14 cellular contexts compared by ENCODE assay signal in genomic region chr7:100170111-100170897, GRCh38. TPM values are rescaled to one million over a fixed set of nuclear protein-coding genes. Genes with fewer than 3 reads are reported as not detected.
DNase-seq lines count a peak whose midpoint lies in the region; ATAC-seq, FAIRE-seq and TF ChIP-seq lines count a peak whose summit lies in the region.
"Had no signal": no experiment of that assay in that cellular context is flagged by ENCODE, and none has a peak within 500 bp of the region (broad histone marks: within the 10 kb centered on the region; RNA-seq: fewer than 3 reads in every experiment).

No MANE protein-coding gene starts in this region.

- peaks cover 19% of the 10 kb centered on the region for H3K4me1 Mint-ChIP-seq in MCF 10A (ENCODE audit: insufficient read depth, unreplicated experiment)
- peaks cover 59% of the 10 kb centered on the region for H3K4me1 Mint-ChIP-seq in activated CD8-positive, alpha-beta T cell treated with anti-CD3 and anti-CD28 coated beads, Interleukin-2, amount 10 ng/mL, durations not matched to agents 7 days and 5 days (ENCODE audit: low read depth)
- peaks cover 33% of the 10 kb centered on the region for H3K4me1 Mint-ChIP-seq in memory B cell

- no peaks in the 10 kb centered on the region for H3K79me2 ChIP-seq in mammary epithelial cell (ENCODE audit: insufficient read depth, low read length)

- H3K4me3 Mint-ChIP-seq in MCF 10A (ENCODE audit: unreplicated experiment) (peak overlapping the region; percentile 38), memory B cell (peak overlapping the region; percentile 80)
- peak overlapping the region; percentile 30 for H3K4me3 Mint-ChIP-seq in activated CD8-positive, alpha-beta T cell treated with anti-CD3 and anti-CD28 coated beads, Interleukin-2, amount 10 ng/mL, durations not matched to agents 7 days and 5 days

- H3K36me3 Mint-ChIP-seq in MCF 10A (ENCODE audit: insufficient read depth, unreplicated experiment) (no peaks in the 10 kb centered on the region), memory B cell (peaks cover 4% of the 10 kb centered on the region)
- H3K36me3 Mint-ChIP-seq in activated CD8-positive, alpha-beta T cell treated with anti-CD3 and anti-CD28 coated beads, Interleukin-2, amount 10 ng/mL, durations not matched to agents 7 days and 5 days (ENCODE audit: low read depth): peaks cover 3% of the 10 kb centered on the region

- peaks cover 10% of the 10 kb centered on the region for H3K4me1 ChIP-seq in mammary epithelial cell (ENCODE audit: insufficient read depth, low read length)
- H3K4me1 ChIP-seq: colonic mucosa had no signal

- H3K4me3 ChIP-seq in mammary epithelial cell (replicated peaks in 1 of 3; ENCODE audit: insufficient read depth in 1 of 3, low read depth in 2 of 3, low read length in 3 of 3): no peak overlapping the region

- no peak overlapping the region for H3K9ac ChIP-seq in mammary epithelial cell (ENCODE audit: insufficient read depth, low read length)

- FAIRE-seq in urothelium cell line (lab: Jason Lieb, UNC): no peak
- FAIRE-seq: G401.6 had no signal

- H3K9me3 Mint-ChIP-seq in MCF 10A (ENCODE audit: unreplicated experiment): no peaks in the 10 kb centered on the region
- no peaks in the 10 kb centered on the region for H3K9me3 Mint-ChIP-seq in activated CD8-positive, alpha-beta T cell treated with anti-CD3 and anti-CD28 coated beads, Interleukin-2, amount 10 ng/mL, durations not matched to agents 7 days and 5 days (ENCODE audit: insufficient read depth)
- no peaks in the 10 kb centered on the region for H3K9me3 Mint-ChIP-seq in memory B cell

- dilution Hi-C loops in mammary epithelial cell (cut with HindIII; ENCODE audit: low sequenced_read_pairs): no loop called here

- CTCF ChIA-PET in MCF 10A (lab: Yijun Ruan, JAX): no interaction called here
- CTCF ChIA-PET in mammary epithelial cell (lab: Charles Lee; ENCODE audit: low non-redundant PET): no interaction called here
- CTCF ChIA-PET in activated CD8-positive, alpha-beta T cell treated with anti-CD3 and anti-CD28 coated beads, Interleukin-2, amount 10 ng/mL, durations not matched to agents 7 days and 5 days (lab: Charles Lee): interaction anchor here (1.3 kb wide), 1 partner anchor 39 kb away, joined by 3 read pairs; no protein-coding TSS in a partner anchor

- TF ChIP-seq CTCF in MCF 10A (IDR thresholded peaks at IDR 0.05; ENCODE audit: unreplicated experiment) (no peak), mammary epithelial cell (conservative IDR thresholded peaks at IDR 0.05 in 1 of 2, IDR thresholded peaks at IDR 0.05 in 1 of 2; ENCODE audit: extremely low read depth in 1 of 2, insufficient read depth in 1 of 2, low read depth in 1 of 2, low read length in 2 of 2) (no peak)

- BruUV-seq in MCF 10A (replicated peaks; lab: Mats Ljungman, UMichigan): no TSS peak
- no TSS peak for BruUV-seq in mammary epithelial cell (replicated peaks; lab: Mats Ljungman, UMichigan)

- H3K27ac Mint-ChIP-seq in MCF 10A (ENCODE audit: low read depth, unreplicated experiment): no peak overlapping the region
- peak overlapping the region; percentile 51 for H3K27ac Mint-ChIP-seq in activated CD8-positive, alpha-beta T cell treated with anti-CD3 and anti-CD28 coated beads, Interleukin-2, amount 10 ng/mL, durations not matched to agents 7 days and 5 days
- peak overlapping the region; percentile 23 for H3K27ac Mint-ChIP-seq in memory B cell

- H4K20me1 ChIP-seq in mammary epithelial cell (ENCODE audit: insufficient read depth, low read length): no peaks in the 10 kb centered on the region

- no peaks in the 10 kb centered on the region for H3K27me3 ChIP-seq in mammary epithelial cell (ENCODE audit: insufficient read depth, low read length)

- H3K36me3 ChIP-seq in mammary epithelial cell (ENCODE audit: insufficient read depth, low read length): no peaks in the 10 kb centered on the region
- H3K36me3 ChIP-seq: colonic mucosa had no signal

- no peaks in the 10 kb centered on the region for H3K9me3 ChIP-seq in mammary epithelial cell (replicated peaks; ENCODE audit: insufficient read depth, low read length)
- H3K9me3 ChIP-seq: colonic mucosa had no signal

- H3K27ac ChIP-seq in mammary epithelial cell (ENCODE audit: insufficient read depth, low read depth, low read length): no peak overlapping the region
- H3K27ac ChIP-seq: colonic mucosa, WERI-Rb-1 had no signal

- WGBS in mammary epithelial cell (ENCODE audit: low coverage, missing lambda C conversion rate): 93% methylated on average over 9 of the region's 11 CpGs

- DNase-seq in MCF 10A (ENCODE audit: unreplicated experiment) (no peak), mammary epithelial cell (no peak), memory B cell (ENCODE audit: low spot score in 2 of 2) (no peak), urothelium cell line (ENCODE audit: low spot score) (peak; percentile 6), NCI-H2029 treated with DMSO at 0.1 percent for 48 hours (lab: John Stamatoyannopoulos, UW) (no peak), NCI-H2107 treated with DMSO at 0.1 percent for 48 hours (lab: John Stamatoyannopoulos, UW; ENCODE audit: unreplicated experiment) (no peak), dermis blood vessel endothelial cell (no peak)
- DNase-seq in activated CD8-positive, alpha-beta T cell treated with anti-CD3 and anti-CD28 coated beads, Interleukin-2, amount 10 ng/mL, durations not matched to agents 7 days and 5 days: no peak
- DNase-seq: colonic mucosa, NCI-H1092 treated with DMSO at 0.1 percent for 48 hours, NCI-H526 treated with DMSO at 0.1 percent for 48 hours, SHP77, WERI-Rb-1 had no signal

- H2AFZ ChIP-seq in mammary epithelial cell (ENCODE audit: low read depth, low read length): no peak overlapping the region

- intact Hi-C loops in MCF 10A (cut with micrococcal nuclease) (no loop called here), mammary epithelial cell (cut with micrococcal nuclease) (no loop called here)

- H3K4me2 ChIP-seq in mammary epithelial cell (ENCODE audit: insufficient read depth, low read depth, low read length): no peak overlapping the region

- POLR2A ChIA-PET in MCF 10A (lab: Yijun Ruan, JAX): no interaction called here
- POLR2A ChIA-PET in activated CD8-positive, alpha-beta T cell treated with anti-CD3 and anti-CD28 coated beads, Interleukin-2, amount 10 ng/mL, durations not matched to agents 7 days and 5 days (lab: Charles Lee): interaction anchor here (0.9 to 1.3 kb wide), 2 partner anchors 8 to 22 kb away, joined by 3 to 4 read pairs; partner anchors contain the start of gene LAMTOR4

- no peak for ATAC-seq in activated CD8-positive, alpha-beta T cell treated with anti-CD3 and anti-CD28 coated beads, Interleukin-2, amount 10 ng/mL, durations not matched to agents 7 days and 5 days
- ATAC-seq in memory B cell (ENCODE audit: low read depth): no peak

- peaks cover 42% of the 10 kb centered on the region for H3K27me3 Mint-ChIP-seq in MCF 10A (ENCODE audit: insufficient read depth, unreplicated experiment)
- peaks cover 22% of the 10 kb centered on the region for H3K27me3 Mint-ChIP-seq in activated CD8-positive, alpha-beta T cell treated with anti-CD3 and anti-CD28 coated beads, Interleukin-2, amount 10 ng/mL, durations not matched to agents 7 days and 5 days (ENCODE audit: low read depth)
- peaks cover 30% of the 10 kb centered on the region for H3K27me3 Mint-ChIP-seq in memory B cell

- in situ Hi-C loops in mammary epithelial cell (cut with MboI; ENCODE audit: low sequenced_read_pairs in 2 of 2): no loop called here

RNA-seq across cellular contexts. Expression of gene GAL3ST4, which starts 1.9 kb away (rescaled TPM):
- total RNA-seq in MCF 10A (2022): 0.17 and 0.26 TPM in 2 replicates
- total RNA-seq in mammary epithelial cell: 10 to 100 TPM in 1 of 2 donors, 1 to 10 TPM in 1; 2.0 to 10.6 TPM
- 5.9 TPM for polyA plus RNA-seq in mammary epithelial cell
- 2.6 TPM for polyA minus RNA-seq in mammary epithelial cell
- total RNA-seq in activated CD8-positive, alpha-beta T cell treated with anti-CD3 and anti-CD28 coated beads, Interleukin-2, amount 10 ng/mL, durations not matched to agents 7 days and 5 days: 1 to 10 TPM; 2.8 to 3.5 TPM
- 0.17 and 0.88 TPM in 2 replicates for total RNA-seq in dermis blood vessel endothelial cell

RNA-seq across cellular contexts. Expression of gene GPC2, which starts 6.9 kb away (rescaled TPM):
- total RNA-seq in MCF 10A (2022) (0.65 and 1.0 TPM in 2 replicates), mammary epithelial cell (1 to 10 TPM; 4.0 to 6.4 TPM), dermis blood vessel endothelial cell (2.8 and 4.4 TPM in 2 replicates)
- polyA plus RNA-seq in mammary epithelial cell: 0.53 TPM
- polyA minus RNA-seq in mammary epithelial cell: 0.88 TPM
- total RNA-seq in activated CD8-positive, alpha-beta T cell treated with anti-CD3 and anti-CD28 coated beads, Interleukin-2, amount 10 ng/mL, durations not matched to agents 7 days and 5 days: 1 to 10 TPM; 8.1 to 8.2 TPM

RNA-seq across cellular contexts. Expression of gene STAG3, which starts 7.4 kb away (rescaled TPM):
- total RNA-seq in MCF 10A (2022) (1.1 and 1.5 TPM in 2 replicates), mammary epithelial cell (1 to 10 TPM in 1 of 2 donors, under 1 TPM in 1; 0.33 to 2.7 TPM), dermis blood vessel endothelial cell (0.17 and 0.23 TPM in 2 replicates)
- polyA plus RNA-seq in mammary epithelial cell: 0.34 TPM
- polyA minus RNA-seq in mammary epithelial cell: not detected
- 10 to 100 TPM; 16.5 to 20.6 TPM for total RNA-seq in activated CD8-positive, alpha-beta T cell treated with anti-CD3 and anti-CD28 coated beads, Interleukin-2, amount 10 ng/mL, durations not matched to agents 7 days and 5 days

RNA-seq across cellular contexts. Expression of gene TRAPPC14, which starts 11.8 kb away (rescaled TPM):
- 18.0 and 21.7 TPM in 2 replicates for total RNA-seq in MCF 10A (2022)
- 10 to 100 TPM; 15.3 to 28.5 TPM for total RNA-seq in mammary epithelial cell
- 3.0 TPM for polyA plus RNA-seq in mammary epithelial cell
- 5.3 TPM for polyA minus RNA-seq in mammary epithelial cell
- total RNA-seq in activated CD8-positive, alpha-beta T cell treated with anti-CD3 and anti-CD28 coated beads, Interleukin-2, amount 10 ng/mL, durations not matched to agents 7 days and 5 days: 10 to 100 TPM; 42.7 to 44.0 TPM
- 4.1 and 4.7 TPM in 2 replicates for total RNA-seq in dermis blood vessel endothelial cell

RNA-seq across cellular contexts. Expression of gene LAMTOR4, which starts 21.6 kb away (rescaled TPM):
- total RNA-seq in MCF 10A (2022): 76.6 and 87.3 TPM in 2 replicates
- 10 to 100 TPM; 41.7 to 73.2 TPM for total RNA-seq in mammary epithelial cell
- 221 TPM for polyA plus RNA-seq in mammary epithelial cell
- polyA minus RNA-seq in mammary epithelial cell: 25.1 TPM
- 100 to 1,000 TPM; 134 to 143 TPM for total RNA-seq in activated CD8-positive, alpha-beta T cell treated with anti-CD3 and anti-CD28 coated beads, Interleukin-2, amount 10 ng/mL, durations not matched to agents 7 days and 5 days
- 55.1 and 133 TPM in 2 replicates for total RNA-seq in dermis blood vessel endothelial cell

Comparison
In these comparisons a context has a peak if more than half of its experiments do, and no peak if none do; other contexts are left out.
1. H3K4me3 Mint-ChIP-seq: peak in every context shown above with its lines; median percentile 80 in memory B cell; 38 in MCF 10A; 30 in activated CD8-positive, alpha-beta T cell treated with anti-CD3 and anti-CD28 coated beads, Interleukin-2, amount 10 ng/mL, durations not matched to agents 7 days and 5 days.